ENCODE assay signal across 32 cellular contexts in the genomic region with DNA sequence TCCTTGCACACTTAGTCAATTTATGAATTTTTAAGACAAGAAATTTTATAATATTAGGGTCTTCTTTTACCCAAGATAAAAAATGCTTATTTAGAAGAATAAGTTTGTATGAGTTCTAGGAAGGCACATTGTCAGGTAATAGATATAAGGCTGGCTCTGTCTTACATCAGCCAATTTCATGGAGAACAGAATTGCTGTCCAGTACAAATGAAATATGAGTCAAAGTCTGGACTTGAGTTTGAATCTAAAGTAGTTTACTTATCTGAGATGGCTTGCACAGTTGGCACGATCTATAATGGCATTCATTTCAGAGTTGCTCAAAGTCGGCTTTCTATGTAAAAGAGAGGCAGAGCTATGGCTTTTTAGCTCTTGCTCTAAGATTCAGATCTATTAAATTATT.
"Had no signal": no experiment of that assay in that cellular context is flagged by ENCODE, and none has a peak within 500 bp of the region (broad histone marks: within the 10 kb centered on the region; RNA-seq: fewer than 3 reads in every experiment).

No MANE protein-coding gene starts in this region.

- H3K27ac ChIP-seq: adrenal gland, ascending aorta, body of pancreas, brain microvascular endothelial cell, breast epithelium, cardiac muscle cell had no signal

- ATAC-seq: activated naive CD4-positive, alpha-beta T cell treated with anti-CD3 and anti-CD28 coated beads, Interleukin-2, amount 50 U/mL, for 72 hours; activated naive CD8-positive, alpha-beta T cell treated with anti-CD3 and anti-CD28 coated beads, Interleukin-2, amount 50 U/mL, for 24 hours; activated T-cell treated with anti-CD3 and anti-CD28 coated beads, Interleukin-2, amount 50 U/mL, for 4 hours; activated T-cell treated with anti-CD3 and anti-CD28 coated beads, Interleukin-2, amount 50 U/mL, for 72 hours; activated T-helper 17 cell treated with anti-CD3 and anti-CD28 coated beads, Interleukin-2, amount 50 U/mL, for 72 hours; body of pancreas had no signal

- DNase-seq: activated effector memory CD4-positive, alpha-beta T cell treated with anti-CD3 and anti-CD28 coated beads, Interleukin-2, amount 50 U/mL, for 16 hours; activated effector memory CD4-positive, alpha-beta T cell treated with Interleukin-2 at 50 U/mL for 16 hours; activated gamma-delta T cell; activated gamma-delta T cell treated with Interleukin-2 at 50 U/mL for 16 hours; activated naive CD4-positive, alpha-beta T cell; activated naive CD4-positive, alpha-beta T cell treated with anti-CD3 and anti-CD28 coated beads for 36 hours; activated naive CD4-positive, alpha-beta T cell treated with anti-CD3 and anti-CD28 coated beads, Interleukin-2, amount 10 ng/mL, durations not matched to agents 7 days and 5 days; activated naive CD4-positive, alpha-beta T cell treated with anti-CD3 and anti-CD28 coated beads, Interleukin-2, amount 50 U/mL, for 16 hours; activated naive CD4-positive, alpha-beta T cell treated with Interleukin-2 at 50 U/mL for 16 hours; activated naive CD8-positive, alpha-beta T cell treated with anti-CD3 and anti-CD28 coated beads for 36 hours; activated naive CD8-positive, alpha-beta T cell treated with anti-CD3 and anti-CD28 coated beads, Interleukin-2, amount 10 ng/mL, durations not matched to agents 7 days and 5 days; activated naive CD8-positive, alpha-beta T cell treated with anti-CD3 and anti-CD28 coated beads, Interleukin-2, amount 50 U/mL, for 24 hours; activated T-cell treated with anti-CD3 and anti-CD28 coated beads, Interleukin-2, amount 50 U/mL, for 1 hour; activated T-cell treated with anti-CD3 and anti-CD28 coated beads, Interleukin-2, amount 50 U/mL, for 24 hours; activated T-cell treated with anti-CD3 and anti-CD28 coated beads, Interleukin-2, amount 50 U/mL, for 4 hours; activated T-cell treated with anti-CD3 and anti-CD28 coated beads, Interleukin-2, amount 50 U/mL, for 48 hours; activated T-cell treated with anti-CD3 and anti-CD28 coated beads, Interleukin-2, amount 50 U/mL, for 72 hours; adrenal gland; amniotic stem cell; amygdala; anterior cingulate cortex; aorta; body of pancreas; brain microvascular endothelial cell; caudate nucleus; central memory CD4-positive, alpha-beta T cell; cerebellar nuclear complex had no signal

- H3K9me3 ChIP-seq: adrenal gland, ascending aorta, body of pancreas, breast epithelium had no signal

- H3K36me3 ChIP-seq: adrenal gland, ascending aorta, brain microvascular endothelial cell, breast epithelium, cardiac muscle cell had no signal

- H3K4me1 ChIP-seq: adrenal gland, body of pancreas, breast epithelium had no signal

- H3K4me3 ChIP-seq: adrenal gland, ascending aorta, body of pancreas, breast epithelium, cardiac muscle cell had no signal

- H3K27me3 ChIP-seq: adrenal gland, ascending aorta, body of pancreas, brain microvascular endothelial cell, breast epithelium, cardiac muscle cell had no signal
